ENCODE assay signal across 18 cellular contexts in the genomic region with DNA sequence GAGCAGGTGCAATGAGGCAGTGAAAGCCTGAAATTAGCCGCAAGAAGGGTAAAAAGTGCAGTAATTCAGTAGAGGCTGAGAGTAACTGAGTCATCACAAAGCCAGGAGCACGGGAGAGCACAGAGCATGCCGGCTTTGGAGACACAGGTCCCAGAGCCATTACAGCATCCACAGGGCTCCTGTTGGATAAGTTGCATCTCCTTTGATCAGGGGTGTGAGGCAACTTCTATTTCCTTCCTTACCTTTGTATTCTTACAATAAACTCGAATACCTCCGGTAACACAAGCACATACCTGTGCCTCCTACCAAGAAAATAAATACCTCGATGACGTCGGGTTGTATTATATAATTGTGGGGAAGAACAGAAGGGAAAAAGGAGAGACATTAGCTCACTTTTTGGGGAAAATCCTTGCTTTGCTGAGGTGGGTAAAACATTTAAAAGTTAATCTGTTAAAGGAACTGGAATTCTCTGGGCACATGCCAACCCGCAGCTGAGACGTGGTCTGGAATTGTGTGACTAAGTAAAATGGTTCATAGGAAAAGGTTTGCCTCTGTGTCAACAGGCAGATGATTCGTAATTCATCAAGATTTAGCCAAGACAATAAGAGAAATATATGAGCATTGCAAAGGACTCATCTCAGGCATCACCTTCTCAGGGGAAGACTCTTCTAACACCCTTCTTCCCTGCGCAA.
DNase-seq lines count a peak whose midpoint lies in the region; ATAC-seq and TF ChIP-seq lines count a peak whose summit lies in the region.
"Had no signal": no experiment of that assay in that cellular context is flagged by ENCODE, and none has a peak within 500 bp of the region (broad histone marks: within the 10 kb centered on the region; RNA-seq: fewer than 3 reads in every experiment).

No MANE protein-coding gene starts in this region.

- no peak overlapping the region for H3K56ac ChIP-seq in IMR-90 (ENCODE audit: extremely low read depth, insufficient read depth, low read length)

- H4K20me1 ChIP-seq in IMR-90 (ENCODE audit: insufficient read depth, low read length): no peaks in the 10 kb centered on the region
- no peaks in the 10 kb centered on the region for H4K20me1 ChIP-seq in mammary epithelial cell (ENCODE audit: insufficient read depth, low read length)

- in situ Hi-C loops in Caki2 (cut with HindIII; ENCODE audit: low pct_unique_long_range_greater_than_20kb, low sequenced_read_pairs) (no loop called here), IMR-90 (cut with MboI; ENCODE audit: low sequenced_read_pairs) (no loop called here), mammary epithelial cell (cut with MboI; ENCODE audit: low sequenced_read_pairs in 2 of 2) (no loop called here)

- H3K23ac ChIP-seq in IMR-90 (ENCODE audit: low read depth, low read length): no peak overlapping the region; the same call in 1 of the 2 replicates

- H3K27ac Mint-ChIP-seq in naive thymus-derived CD4-positive, alpha-beta T cell: no peak overlapping the region
- H3K27ac Mint-ChIP-seq in CD8-positive, alpha-beta memory T cell: no peak overlapping the region

- POLR2A ChIA-PET in IMR-90 (lab: Charles Lee; ENCODE audit: unreplicated experiment): interaction anchor here (0.7 kb wide), 1 partner anchor 21 kb away, joined by 3 read pairs; no protein-coding TSS in a partner anchor
- POLR2A ChIA-PET in naive thymus-derived CD4-positive, alpha-beta T cell (lab: Charles Lee): interaction anchor here (0.8 kb wide), 1 partner anchor 492 kb away, joined by 3 read pairs; no protein-coding TSS in a partner anchor
- POLR2A ChIA-PET in CD8-positive, alpha-beta memory T cell (lab: Charles Lee): no interaction called here

- H3K4me2 ChIP-seq in IMR-90 (ENCODE audit: low read depth, low read length) (no peak overlapping the region; the same call in 1 of the 2 replicates), mammary epithelial cell (ENCODE audit: insufficient read depth, low read depth, low read length) (no peak overlapping the region)

- H3K27me3 Mint-ChIP-seq in naive thymus-derived CD4-positive, alpha-beta T cell: no peaks in the 10 kb centered on the region
- H3K27me3 Mint-ChIP-seq in CD8-positive, alpha-beta memory T cell: peaks cover 0 to 3% of the 10 kb centered on the region in 2 donors

- H3K4me3 Mint-ChIP-seq in naive thymus-derived CD4-positive, alpha-beta T cell: no peak overlapping the region
- H3K4me3 Mint-ChIP-seq in CD8-positive, alpha-beta memory T cell: no peak overlapping the region

- TF ChIP-seq POLR2A in IMR-90 (IDR thresholded peaks at IDR 0.05; ENCODE audit: low read depth, low read length): no peak

- H2AFZ ChIP-seq in IMR-90 (replicated peaks; ENCODE audit: low read length, poor library complexity): no peak overlapping the region
- H2AFZ ChIP-seq in mammary epithelial cell (ENCODE audit: low read depth, low read length): no peak overlapping the region
- H2AFZ ChIP-seq: parathyroid adenoma had no signal

- H3K9me1 ChIP-seq in IMR-90 (ENCODE audit: insufficient read depth, low read length): no peaks in the 10 kb centered on the region

- intact Hi-C loops in IMR-90 (cut with micrococcal nuclease): no loop called here
- intact Hi-C loops in mammary epithelial cell (cut with micrococcal nuclease): no loop called here
- intact Hi-C loops in naive thymus-derived CD4-positive, alpha-beta T cell (cut with micrococcal nuclease): no loop called here

- H4K8ac ChIP-seq in IMR-90 (ENCODE audit: low read depth in 2 of 2, low read length in 2 of 2): no peak overlapping the region

- H4K5ac ChIP-seq in IMR-90 (ENCODE audit: low read depth, low read length): no peak overlapping the region

- H3K9me3 ChIP-seq in IMR-90 (ENCODE audit: control insufficient read depth, insufficient read depth, low read length) (no peaks in the 10 kb centered on the region), mammary epithelial cell (replicated peaks; ENCODE audit: insufficient read depth, low read length) (no peaks in the 10 kb centered on the region)
- H3K9me3 ChIP-seq in naive thymus-derived CD4-positive, alpha-beta T cell (ENCODE audit: control insufficient read depth in 2 of 3, low read length in 3 of 3): no peaks in the 10 kb centered on the region
- H3K9me3 ChIP-seq in CD8-positive, alpha-beta memory T cell (ENCODE audit: low read length): no peaks in the 10 kb centered on the region
- H3K9me3 ChIP-seq: BE2C had no signal

- peaks cover 0 to 10% (median 5%) of the 10 kb centered on the region in 5 donors for H3K36me3 Mint-ChIP-seq in naive thymus-derived CD4-positive, alpha-beta T cell
- peaks cover 0 to 2% (median 0%) of the 10 kb centered on the region in 3 donors for H3K36me3 Mint-ChIP-seq in CD8-positive, alpha-beta memory T cell

- H2AK9ac ChIP-seq in IMR-90 (replicated peaks; ENCODE audit: low read depth, low read length, poor library complexity): no peak overlapping the region

- 48% methylated on average over 3 of the region's 12 CpGs; no CpG with 5 or more reads in 1 of the 2 experiments for WGBS in IMR-90 (ENCODE audit: extremely low coverage in 2 of 2, insufficient read length in 1 of 2), 2 experiments
- WGBS in mammary epithelial cell (ENCODE audit: low coverage, missing lambda C conversion rate): 49% methylated on average over 12 of the region's 12 CpGs

- no peak overlapping the region for H3K14ac ChIP-seq in IMR-90 (replicated peaks; ENCODE audit: low read depth, low read length)

- no peak overlapping the region for H2BK20ac ChIP-seq in IMR-90 (ENCODE audit: low read depth, low read length)

- peaks cover 3% of the 10 kb centered on the region for H3K4me1 ChIP-seq in IMR-90 (ENCODE audit: control insufficient read depth, insufficient read depth, low read length)
- H3K4me1 ChIP-seq in mammary epithelial cell (ENCODE audit: insufficient read depth, low read length): no peaks in the 10 kb centered on the region
- no peaks in the 10 kb centered on the region for H3K4me1 ChIP-seq in naive thymus-derived CD4-positive, alpha-beta T cell (ENCODE audit: control insufficient read depth in 2 of 2, insufficient read depth in 2 of 2, low read length in 2 of 2)
- no peaks in the 10 kb centered on the region for H3K4me1 ChIP-seq in CD8-positive, alpha-beta memory T cell (ENCODE audit: insufficient read depth, low read length)
- H3K4me1 ChIP-seq: BE2C, parathyroid adenoma had no signal

- ATAC-seq in IMR-90 (ENCODE audit: low read depth): no peak
- no peak for ATAC-seq in naive thymus-derived CD4-positive, alpha-beta T cell
- no peak for ATAC-seq in HG03378 (IDR thresholded peaks at IDR 0.05; ENCODE audit: unreplicated experiment)
- no peak for ATAC-seq in GM21526 (IDR thresholded peaks at IDR 0.05; ENCODE audit: low FRiP score, unreplicated experiment)
- ATAC-seq: left cardiac atrium, SK-N-SH treated with all-trans-retinoic acid at 6 μM for 48 hours had no signal

- H3K79me2 ChIP-seq in mammary epithelial cell (ENCODE audit: insufficient read depth, low read length): no peaks in the 10 kb centered on the region
- H3K79me2 ChIP-seq: parathyroid adenoma had no signal

- CTCF ChIA-PET in IMR-90 (lab: Yijun Ruan, JAX) (no interaction called here), mammary epithelial cell (lab: Charles Lee; ENCODE audit: low non-redundant PET) (no interaction called here)
- CTCF ChIA-PET in naive thymus-derived CD4-positive, alpha-beta T cell (lab: Charles Lee): no interaction called here
- CTCF ChIA-PET in CD8-positive, alpha-beta memory T cell (lab: Charles Lee): no interaction called here

- H3K4ac ChIP-seq in IMR-90 (ENCODE audit: low read depth, low read length): no peak overlapping the region

- TF ChIP-seq RAD21 in IMR-90 (IDR thresholded peaks at IDR 0.05; ENCODE audit: low read length): no peak

- H3K4me3 ChIP-seq in IMR-90 (ENCODE audit: insufficient read depth, low read depth, low read length) (no peak overlapping the region), mammary epithelial cell (replicated peaks in 1 of 3; ENCODE audit: insufficient read depth in 1 of 3, low read depth in 2 of 3, low read length in 3 of 3) (no peak overlapping the region)
- no peak overlapping the region for H3K4me3 ChIP-seq in naive thymus-derived CD4-positive, alpha-beta T cell (ENCODE audit: low read length)
- H3K4me3 ChIP-seq in CD8-positive, alpha-beta memory T cell (ENCODE audit: low read length): no peak overlapping the region

- H2BK120ac ChIP-seq in IMR-90 (ENCODE audit: low read depth, low read length): no peak overlapping the region

- H3K27ac ChIP-seq in IMR-90 (ENCODE audit: insufficient read depth, low read length) (no peak overlapping the region), mammary epithelial cell (ENCODE audit: insufficient read depth, low read depth, low read length) (no peak overlapping the region)
- H3K27ac ChIP-seq in naive thymus-derived CD4-positive, alpha-beta T cell (ENCODE audit: low read depth, low read length): no peak overlapping the region
- no peak overlapping the region for H3K27ac ChIP-seq in CD8-positive, alpha-beta memory T cell (ENCODE audit: low read depth, low read length)
- H3K27ac ChIP-seq: parathyroid adenoma had no signal

- no peaks in the 10 kb centered on the region for H3K79me1 ChIP-seq in IMR-90 (ENCODE audit: low read depth in 1 of 2, low read length in 2 of 2)

- BruUV-seq in IMR-90 (replicated peaks; lab: Mats Ljungman, UMichigan) (no TSS peak), mammary epithelial cell (replicated peaks; lab: Mats Ljungman, UMichigan) (no TSS peak)

- H3K18ac ChIP-seq in IMR-90 (ENCODE audit: low read depth, low read length): no peak overlapping the region

- H2BK5ac ChIP-seq in IMR-90 (ENCODE audit: low read depth, low read length, poor library complexity, severe bottlenecking): no peak overlapping the region

- no peaks in the 10 kb centered on the region for H3K36me3 ChIP-seq in IMR-90 (ENCODE audit: control insufficient read depth, insufficient read depth, low read length)
- H3K36me3 ChIP-seq in mammary epithelial cell (ENCODE audit: insufficient read depth, low read length): no peaks in the 10 kb centered on the region
- H3K36me3 ChIP-seq in naive thymus-derived CD4-positive, alpha-beta T cell (ENCODE audit: control insufficient read depth in 2 of 3, insufficient read depth in 3 of 3, low read length in 3 of 3): no peaks in the 10 kb centered on the region
- H3K36me3 ChIP-seq in CD8-positive, alpha-beta memory T cell (ENCODE audit: insufficient read depth, low read length): no peaks in the 10 kb centered on the region
- H3K36me3 ChIP-seq: BE2C had no signal

- peaks cover 3 to 27% (median 15%) of the 10 kb centered on the region in 11 donors for H3K9me3 Mint-ChIP-seq in naive thymus-derived CD4-positive, alpha-beta T cell
- peaks cover 3 to 12% (median 8%) of the 10 kb centered on the region in 5 donors for H3K9me3 Mint-ChIP-seq in CD8-positive, alpha-beta memory T cell

- DNase-seq in Caki2 (ENCODE audit: low read depth): peak; percentile 82
- peak; percentile 66 for DNase-seq in IMR-90
- DNase-seq in mammary epithelial cell: peak; percentile 21
- DNase-seq in kidney glomerular epithelial cell (lab: John Stamatoyannopoulos, UW): peak; percentile 66
- no peak for DNase-seq in naive thymus-derived CD4-positive, alpha-beta T cell
- no peak for DNase-seq in CD8-positive, alpha-beta memory T cell
- DNase-seq: activated CD8-positive, alpha-beta memory T cell treated with anti-CD3 and anti-CD28 coated beads for 24 hours; activated effector memory CD4-positive, alpha-beta T cell treated with Interleukin-2 at 50 U/mL for 16 hours; BE2C; DMS53; left cardiac atrium; NCI-H345; stimulated activated CD4-positive, alpha-beta T cell treated with anti-CD3 and anti-CD28 coated beads, Interleukin-12 subunit alpha, Interleukin-12 subunit beta, amount 100 ng/mL, for 4 hours; substantia nigra had no signal

- peaks cover 0 to 3% (median 0%) of the 10 kb centered on the region in 7 donors for H3K4me1 Mint-ChIP-seq in naive thymus-derived CD4-positive, alpha-beta T cell
- H3K4me1 Mint-ChIP-seq in CD8-positive, alpha-beta memory T cell: no peaks in the 10 kb centered on the region

- no peak overlapping the region for H2BK15ac ChIP-seq in IMR-90 (ENCODE audit: low read depth, low read length)

- no peak overlapping the region for H4K91ac ChIP-seq in IMR-90 (ENCODE audit: insufficient read depth, low read depth, low read length)

- dilution Hi-C loops in IMR-90 (cut with HindIII; ENCODE audit: low sequenced_read_pairs, unreplicated experiment) (no loop called here), mammary epithelial cell (cut with HindIII; ENCODE audit: low sequenced_read_pairs) (no loop called here)

- no peaks in the 10 kb centered on the region; the same call in 1 of the 2 replicates for H3K27me3 ChIP-seq in IMR-90 (ENCODE audit: control insufficient read depth, insufficient read depth, low read length)
- no peaks in the 10 kb centered on the region for H3K27me3 ChIP-seq in mammary epithelial cell (ENCODE audit: insufficient read depth, low read length)
- no peaks in the 10 kb centered on the region for H3K27me3 ChIP-seq in naive thymus-derived CD4-positive, alpha-beta T cell (ENCODE audit: control insufficient read depth in 2 of 2, insufficient read depth in 2 of 2, low read length in 2 of 2)
- no peaks in the 10 kb centered on the region for H3K27me3 ChIP-seq in CD8-positive, alpha-beta memory T cell (ENCODE audit: insufficient read depth, low read length, poor library complexity, severe bottlenecking)
- H3K27me3 ChIP-seq: BE2C had no signal

- no peak for TF ChIP-seq CTCF in IMR-90 (conservative IDR thresholded peaks at IDR 0.05; ENCODE audit: low read depth, low read length)
- TF ChIP-seq CTCF in mammary epithelial cell (conservative IDR thresholded peaks at IDR 0.05 in 1 of 2, IDR thresholded peaks at IDR 0.05 in 1 of 2; ENCODE audit: extremely low read depth in 1 of 2, insufficient read depth in 1 of 2, low read depth in 1 of 2, low read length in 2 of 2): no peak

- H3K9ac ChIP-seq in IMR-90 (ENCODE audit: low read depth, low read length) (no peak overlapping the region), mammary epithelial cell (ENCODE audit: insufficient read depth, low read length) (no peak overlapping the region)
- H3K9ac ChIP-seq: parathyroid adenoma had no signal

- no peak overlapping the region for H2AK5ac ChIP-seq in IMR-90 (ENCODE audit: low read depth, low read length)

Comparison
In these comparisons a context has a peak if more than half of its experiments do, and no peak if none do; other contexts are left out.
1. DNase-seq: peak in Caki2 (single experiment), IMR-90 (single experiment), mammary epithelial cell (single experiment) and kidney glomerular epithelial cell (single experiment); none in naive thymus-derived CD4-positive, alpha-beta T cell (0 of 9) and CD8-positive, alpha-beta memory T cell (0 of 5).